9 cellular contexts compared by ENCODE assay signal in genomic region chr21:16145052-16145451, GRCh38.
"Had no signal": no experiment of that assay in that cellular context is flagged by ENCODE, and none has a peak within 500 bp of the region (broad histone marks: within the 10 kb centered on the region; RNA-seq: fewer than 3 reads in every experiment).

No MANE protein-coding gene starts in this region.

- FAIRE-seq: HTR-8/SVneo had no signal

- H3K4me1 ChIP-seq: HAP-1 had no signal

- DNase-seq: H7, HFFc6, Karpas-422, KBM-7 had no signal

- H3K4me3 ChIP-seq: GM23338, HAP-1 had no signal

- H2AFZ ChIP-seq: GM23338 had no signal

- H3K27ac ChIP-seq: KMS-11 had no signal

- H3K36me3 ChIP-seq: HAP-1 had no signal

- H3K9ac ChIP-seq: KMS-11 had no signal

- H3K9me3 ChIP-seq: HAP-1 had no signal

- H3K4me2 ChIP-seq: GM23338, KMS-11 had no signal

- ATAC-seq: HCT116 had no signal
